17 cellular contexts compared by ENCODE assay signal in genomic region chr6:132362318-132363185, GRCh38. TPM values are rescaled to one million over a fixed set of nuclear protein-coding genes. Genes with fewer than 3 reads are reported as not detected.
DNase-seq lines count a peak whose midpoint lies in the region; ATAC-seq, FAIRE-seq and TF ChIP-seq lines count a peak whose summit lies in the region.
"Had no signal": no experiment of that assay in that cellular context is flagged by ENCODE, and none has a peak within 500 bp of the region (broad histone marks: within the 10 kb centered on the region; RNA-seq: fewer than 3 reads in every experiment).

No MANE protein-coding gene starts in this region.

- H3K27me3 ChIP-seq in GM12878 (replicated peaks in 1 of 2; ENCODE audit: control insufficient read depth in 2 of 2, insufficient read depth in 2 of 2, low read length in 1 of 2) (no peaks in the 10 kb centered on the region), breast epithelium (no peaks in the 10 kb centered on the region)
- H3K27me3 ChIP-seq: adrenal gland, right atrium auricular region had no signal

- in situ Hi-C loops in GM12878 (cut with MboI): no loop called here

- no peaks in the 10 kb centered on the region for H3K27me3 Mint-ChIP-seq in mesothelial cell of epicardium (ENCODE audit: low read depth)

- peaks cover 3% of the 10 kb centered on the region for H3K36me3 Mint-ChIP-seq in mesothelial cell of epicardium

- POLR2A ChIA-PET in GM12878 (lab: Charles Lee): no interaction called here

- H3K4me1 Mint-ChIP-seq in mesothelial cell of epicardium: peaks cover 71% of the 10 kb centered on the region

- H3K27ac ChIP-seq in GM12878 (ENCODE audit: control insufficient read depth, insufficient read depth): no peak overlapping the region
- no peak overlapping the region for H3K27ac ChIP-seq in breast epithelium
- H3K27ac ChIP-seq: adrenal gland, right atrium auricular region, VCaP had no signal

- H3K4me3 Mint-ChIP-seq in mesothelial cell of epicardium: peak overlapping the region; percentile 7

- TF ChIP-seq CTCF in GM12878 (IDR thresholded peaks at IDR 0.05 in 2 of 3, conservative IDR thresholded peaks at IDR 0.05 in 1 of 3; ENCODE audit: control insufficient read depth in 2 of 3, extremely low read depth in 1 of 3, insufficient read depth in 1 of 3, low read depth in 3 of 3, low read length in 3 of 3) (no peak), mesothelial cell of epicardium (IDR thresholded peaks at IDR 0.05; ENCODE audit: unreplicated experiment) (no peak), breast epithelium (IDR thresholded peaks at IDR 0.05) (no peak)

- peak; percentile 31 for FAIRE-seq in GM12878 (lab: Jason Lieb, UNC)
- FAIRE-seq: HepG2 had no signal

- no peak overlapping the region for H3K9ac ChIP-seq in GM12878 (ENCODE audit: control insufficient read depth, insufficient read depth, low read length)

- peak overlapping the region; percentile 79 for H3K27ac Mint-ChIP-seq in mesothelial cell of epicardium

- TF ChIP-seq POLR2A in GM12878 (IDR thresholded peaks at IDR 0.05; ENCODE audit: low read depth, low read length): no peak
- TF ChIP-seq POLR2A in breast epithelium (IDR thresholded peaks at IDR 0.05): no peak

- no peak overlapping the region for H3K4me2 ChIP-seq in GM12878 (ENCODE audit: control insufficient read depth, insufficient read depth)

- TF ChIP-seq RAD21 in GM12878 (IDR thresholded peaks at IDR 0.05; ENCODE audit: insufficient read depth, low read depth, low read length): no peak

- no peaks in the 10 kb centered on the region for H3K79me2 ChIP-seq in GM12878 (ENCODE audit: control insufficient read depth, insufficient read depth, low read length)

- no peak for TF ChIP-seq EP300 in GM12878 (IDR thresholded peaks at IDR 0.05; ENCODE audit: borderline replicate concordance in 1 of 2, control insufficient read depth in 1 of 2, low read depth in 2 of 2, low read length in 2 of 2)

- no peaks in the 10 kb centered on the region for H4K20me1 ChIP-seq in GM12878 (ENCODE audit: control insufficient read depth, insufficient read depth)

- no TSS peak for BruUV-seq in GM12878 (replicated peaks; lab: Mats Ljungman, UMichigan)

- CTCF ChIA-PET in GM12878 (lab: Yijun Ruan, JAX): interaction anchor here (0.5 to 3.0 kb wide), 3 partner anchors 83 to 153 kb away, joined by 3 to 17 read pairs (median 5); no protein-coding TSS in a partner anchor

- H3K9me3 ChIP-seq in GM12878 (replicated peaks; ENCODE audit: control insufficient read depth, insufficient read depth, low read length) (no peaks in the 10 kb centered on the region; the same call in 2 of the 3 replicates), breast epithelium (no peaks in the 10 kb centered on the region)
- H3K9me3 ChIP-seq: adrenal gland, right atrium auricular region had no signal

- 65% methylated on average over 6 of the region's 6 CpGs for WGBS in GM12878 (ENCODE audit: insufficient coverage, insufficient replicate concordance, low lambda C conversion rate, missing lambda C conversion rate)

- H3K9me3 Mint-ChIP-seq in mesothelial cell of epicardium: no peaks in the 10 kb centered on the region

- H3K4me3 ChIP-seq in GM12878: no peak overlapping the region
- no peak overlapping the region for H3K4me3 ChIP-seq in breast epithelium
- H3K4me3 ChIP-seq: adrenal gland, right atrium auricular region had no signal

- SMC1A ChIA-PET in GM12878 (lab: Charles Lee; ENCODE audit: uncharacterized antibody, unreplicated experiment): interaction anchor here (0.8 to 3.1 kb wide), 4 partner anchors 12 to 510 kb away, joined by 3 to 9 read pairs (median 3); no protein-coding TSS in a partner anchor

- peaks cover 17% of the 10 kb centered on the region; the same call in 1 of the 2 replicates for H3K4me1 ChIP-seq in GM12878 (ENCODE audit: control insufficient read depth, insufficient read depth, low read length)
- no peaks in the 10 kb centered on the region for H3K4me1 ChIP-seq in breast epithelium

- no peaks in the 10 kb centered on the region for H3K36me3 ChIP-seq in GM12878 (ENCODE audit: control insufficient read depth in 2 of 2, insufficient read depth in 2 of 2, low read length in 1 of 2)
- H3K36me3 ChIP-seq in breast epithelium: no peaks in the 10 kb centered on the region
- H3K36me3 ChIP-seq: adrenal gland, right atrium auricular region had no signal

- intact Hi-C loops in GM12878 (cut with micrococcal nuclease; ENCODE audit: unreplicated experiment) (no loop called here), breast epithelium (cut with DNase I; ENCODE audit: low total_unique reads) (no loop called here)

- RAD21 ChIA-PET in GM12878 (lab: Charles Lee; ENCODE audit: unreplicated experiment): interaction anchor here (0.9 kb wide), 1 partner anchor 7 kb away, joined by 3 read pairs; no protein-coding TSS in a partner anchor

- ATAC-seq in GM12878 (no peak), GM18868 (IDR thresholded peaks at IDR 0.05; ENCODE audit: unreplicated experiment) (no peak)
- ATAC-seq: HepG2, left colon had no signal

- H2AFZ ChIP-seq in GM12878 (ENCODE audit: control insufficient read depth, low read depth, low read length): no peak overlapping the region

- DNase-seq in Daoy (ENCODE audit: low read depth): peak; percentile 12
- peak; percentile 98 for DNase-seq in NCI-H82 (lab: John Stamatoyannopoulos, UW)
- no peak for DNase-seq in GM12878 (ENCODE audit: low read depth, low spot score)
- no peak for DNase-seq in mesothelial cell of epicardium (ENCODE audit: low spot score in 2 of 2, unreplicated experiment in 2 of 2)
- no peak for DNase-seq in breast epithelium (ENCODE audit: low spot score in 2 of 2)
- DNase-seq in T-helper 1 cell: no peak
- no peak for DNase-seq in NCI-H446 treated with DMSO at 0.1 percent for 48 hours (lab: John Stamatoyannopoulos, UW)
- DNase-seq: adrenal gland, COR-L47, left colon, MM.1S, NCI-H2029, NCI-H510A treated with DMSO at 0.1 percent for 48 hours had no signal

TF ChIP-seq in GM12878, 131 proteins besides CTCF, POLR2A, EP300 and RAD21:
- TF ChIP-seq IRF4 (IDR thresholded peaks at IDR 0.05; ENCODE audit: low read depth, low read length) (no peak), RUNX3 (IDR thresholded peaks at IDR 0.05; ENCODE audit: low read length) (no peak), RAD51 (IDR thresholded peaks at IDR 0.05) (no peak), SMARCA5 (IDR thresholded peaks at IDR 0.05) (no peak), ESRRA (IDR thresholded peaks at IDR 0.05; ENCODE audit: low read length) (no peak), HCFC1 (IDR thresholded peaks at IDR 0.05; ENCODE audit: low read length) (no peak), FOXM1 (IDR thresholded peaks at IDR 0.05; ENCODE audit: low read depth, low read length) (no peak), POU2F2 (IDR thresholded peaks at IDR 0.05; ENCODE audit: borderline replicate concordance, low read depth, low read length) (no peak)

RNA-seq across cellular contexts. Expression of gene MOXD1, which starts 38.7 kb away (rescaled TPM):
- total RNA-seq in Daoy (2014; rRNA removed; shearing (Covaris generic)): 0.71 and 0.97 TPM in 2 replicates
- total RNA-seq in GM12878 (2013; cell fraction: nucleolus; rRNA removed): 8.6 and 10.6 TPM in 2 replicates
- total RNA-seq in GM12878 (2014; rRNA removed) (0.56 and 0.87 TPM in 2 replicates), GM12878 (2014; rRNA removed; fragmentation: Illumina TruSeq; extraction: Trizol) (0.69 and 0.72 TPM in 2 replicates), GM12878 (2021) (0.87 and 1.3 TPM in 2 replicates), mesothelial cell of epicardium (110 to 113 TPM (median 111 TPM) in 3 replicates), breast epithelium (1 to 10 TPM; 1.8 to 2.9 (median 1.9) TPM)
- polyA plus RNA-seq in GM12878 (2011; ENCODE audit: low read depth): 5.2 TPM
- polyA plus RNA-seq in GM12878 (2011; rRNA removed) (2.1 and 2.9 TPM in 2 replicates), GM12878 (2014; fragmentation: Illumina TruSeq; extraction: Trizol) (0.73 and 1.2 TPM in 2 replicates), GM12878 (2014; fragmentation: Nextera tagmentation; extraction: Ambion mirVana) (under 1 TPM; 0.03 to 0.27 TPM), GM12878 (2014; rRNA removed) (0.65 and 0.88 TPM in 2 replicates), GM12878 (2016; fragmentation: Nextera tagmentation; extraction: Ambion mirVana) (under 1 TPM; 0.34 to 0.40 TPM)
- 1.2 and 1.5 TPM in 2 replicates for polyA plus RNA-seq in GM12878 (2011; cell fraction: cytosol; rRNA removed)
- 1.1 TPM in 2 replicates for polyA plus RNA-seq in GM12878 (2011; cell fraction: nucleus; rRNA removed)
- polyA plus RNA-seq in GM12878 (2012): 4.6 and 5.1 TPM in 2 replicates
- 0.88 and 2.2 TPM in 2 replicates for polyA minus RNA-seq in GM12878 (2011; rRNA and poly(A)+ RNA removed)
- polyA minus RNA-seq in GM12878 (2011; cell fraction: cytosol; rRNA and poly(A)+ RNA removed): 0.53 and 0.73 TPM in 2 replicates
- polyA minus RNA-seq in GM12878 (2011; cell fraction: nucleus; rRNA and poly(A)+ RNA removed): 1.3 and 2.2 TPM in 2 replicates
- total RNA-seq: HepG2 had no signal

Comparison
In these comparisons a context has a peak if more than half of its experiments do, and no peak if none do; other contexts are left out.
1. DNase-seq: peak in Daoy (single experiment) and NCI-H82 (single experiment); none in GM12878 (single experiment), mesothelial cell of epicardium (0 of 2), breast epithelium (0 of 2), T-helper 1 cell (0 of 5) and NCI-H446 treated with DMSO at 0.1 percent for 48 hours (single experiment).